ENCODE assay signal across 8 cellular contexts in the genomic region with DNA sequence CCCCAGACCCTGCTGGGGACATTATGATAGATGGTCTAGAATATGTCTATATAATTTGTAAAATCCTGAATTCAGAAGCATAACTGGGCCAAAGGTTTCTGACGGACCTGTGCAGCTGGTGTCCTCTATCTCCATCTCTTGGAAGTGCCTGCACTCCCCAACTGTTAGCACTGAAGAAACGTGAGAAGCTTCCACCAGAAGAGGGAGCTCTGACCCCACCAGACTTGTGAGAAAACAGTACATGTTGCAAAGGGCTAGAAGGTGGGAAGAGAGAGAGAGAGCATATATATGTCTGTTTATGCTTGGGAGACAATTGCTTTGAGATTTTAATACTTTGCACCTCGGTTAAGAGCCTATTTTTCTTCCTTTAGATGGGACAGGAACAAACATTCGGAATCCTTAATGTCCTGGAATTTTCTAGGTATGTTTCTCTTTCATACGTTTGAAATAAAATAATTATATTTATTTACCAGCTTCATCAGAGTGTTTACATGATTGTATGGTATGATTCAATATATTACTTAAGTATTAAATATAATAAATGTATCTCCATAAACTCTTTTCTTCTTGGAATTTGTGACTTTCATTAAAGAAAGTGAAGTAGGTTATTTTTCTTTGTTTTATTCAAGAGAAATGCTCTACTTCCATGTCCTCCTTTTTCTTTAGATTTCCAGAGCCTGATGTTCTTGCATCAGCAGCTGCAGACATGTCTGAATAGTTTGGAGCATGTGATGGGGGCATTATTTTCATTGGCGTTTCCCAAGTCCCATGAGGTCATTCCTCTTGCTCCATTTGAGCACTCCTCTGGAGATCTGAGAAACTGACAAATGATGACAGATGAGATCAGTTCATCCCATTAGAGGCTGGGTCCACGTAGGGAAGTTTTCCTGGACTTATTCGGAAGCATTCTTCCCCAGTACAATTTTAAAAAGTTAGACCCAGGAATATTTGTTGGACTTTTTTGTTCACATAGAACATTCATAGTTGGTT.
DNase-seq lines count a peak whose midpoint lies in the region; ATAC-seq and TF ChIP-seq lines count a peak whose summit lies in the region.

No MANE protein-coding gene starts in this region.

- no peaks in the 10 kb centered on the region for H3K36me3 ChIP-seq in lower lobe of right lung

- TF ChIP-seq CTCF in lower lobe of right lung (IDR thresholded peaks at IDR 0.05): peak; percentile 73

- no peaks in the 10 kb centered on the region for H3K9me3 ChIP-seq in lower lobe of right lung

- intact Hi-C loops in lower lobe of right lung (cut with DNase I): loop anchor here (5.0 kb wide), 1 partner anchor 488 kb away; no protein-coding TSS in a partner anchor

- H3K27ac ChIP-seq in lower lobe of right lung: no peak overlapping the region

- H3K27me3 ChIP-seq in lower lobe of right lung (ENCODE audit: low read depth): no peaks in the 10 kb centered on the region

- H3K4me3 ChIP-seq in lower lobe of right lung: no peak overlapping the region

- peak; percentile 71 for DNase-seq in activated gamma-delta T cell treated with Interleukin-2 at 50 U/mL for 16 hours
- no peak for DNase-seq in activated gamma-delta T cell (lab: John Stamatoyannopoulos, UW)
- peak; percentile 65 for DNase-seq in HK-2 (ENCODE audit: unreplicated experiment)
- DNase-seq in NCI-H748 treated with DMSO at 0.1 percent for 48 hours (lab: John Stamatoyannopoulos, UW): peak; percentile 97
- DNase-seq in activated CD4-positive, alpha-beta T cell treated with anti-CD3 and anti-CD28 coated beads, Interleukin-2, amount 50 U/mL, for 24 hours (ENCODE audit: low read depth in 1 of 2, low spot score in 1 of 2): peak; percentile 41 to 75
- DNase-seq in dermis microvascular lymphatic vessel endothelial cell (ENCODE audit: low read depth in 2 of 2): peak; percentile 71 to 82
- peak; percentile 51 for DNase-seq in lower lobe of right lung
- DNase-seq in stimulated activated CD8-positive, alpha-beta memory T cell treated with anti-CD3 and anti-CD28 coated beads, Interleukin-15, amount 100 ng/mL, for 1 hour (ENCODE audit: low read depth): peak; percentile 52

- H3K4me1 ChIP-seq in lower lobe of right lung: no peaks in the 10 kb centered on the region

- peak; percentile 84 to 85 for ATAC-seq in lower lobe of right lung
